In genomic region chr2:3481736-3482362, GRCh38 we compare ENCODE assay signal across 2 cellular contexts.
TF ChIP-seq lines count a peak whose summit lies in the region.

No MANE protein-coding gene starts in this region.

TF ChIP-seq in HepG2, 621 proteins besides CTCF, POLR2A, EP300 and RAD21:
- TF ChIP-seq GATAD2A (CRISPR knock-in tag; IDR thresholded peaks at IDR 0.05) (no peak), HDAC1 (CRISPR knock-in tag; IDR thresholded peaks at IDR 0.05) (no peak), ZNF772 (CRISPR knock-in tag; IDR thresholded peaks at IDR 0.05) (no peak), HES4 (CRISPR knock-in tag; IDR thresholded peaks at IDR 0.05; ENCODE audit: borderline replicate concordance) (0 out of 2 replicates have a peak, but pooled peaks have one; percentile 36), ZNF446 (CRISPR knock-in tag; IDR thresholded peaks at IDR 0.05) (no peak)

TF ChIP-seq in K562, 482 proteins besides CTCF, POLR2A, EP300 and RAD21:
- TF ChIP-seq POLR2G (IDR thresholded peaks at IDR 0.05; ENCODE audit: low read depth, low read length) (peak; percentile 53), SIN3A (IDR thresholded peaks at IDR 0.05; ENCODE audit: borderline replicate concordance in 2 of 2, control insufficient read depth in 1 of 2, low read depth in 2 of 2, low read length in 2 of 2) (no peak)
